ENCODE assay signal across 20 cellular contexts in genomic region chr7:94142281-94142680, GRCh38.
DNase-seq lines count a peak whose midpoint lies in the region; ATAC-seq, FAIRE-seq and TF ChIP-seq lines count a peak whose summit lies in the region.
"Had no signal": no experiment of that assay in that cellular context is flagged by ENCODE, and none has a peak within 500 bp of the region (broad histone marks: within the 10 kb centered on the region; RNA-seq: fewer than 3 reads in every experiment).

No MANE protein-coding gene starts in this region.

- H3K4me3 ChIP-seq in heart left ventricle, result no peak overlapping the region
- no peak overlapping the region for H3K4me3 ChIP-seq in left ventricle myocardium inferior
- no peak overlapping the region for H3K4me3 ChIP-seq in heart right ventricle
- H3K4me3 ChIP-seq: A549, GM23248 had no signal

- no peak for TF ChIP-seq CTCF in heart left ventricle (IDR thresholded peaks at IDR 0.05)
- no peak for TF ChIP-seq CTCF in left ventricle myocardium inferior (IDR thresholded peaks at IDR 0.05; ENCODE audit: borderline replicate concordance)
- no peak for TF ChIP-seq CTCF in heart right ventricle (IDR thresholded peaks at IDR 0.05)

- H3K9me3 ChIP-seq in heart left ventricle (no peaks in the 10 kb centered on the region), left ventricle myocardium inferior (replicated peaks) (no peaks in the 10 kb centered on the region), heart right ventricle (no peaks in the 10 kb centered on the region)
- H3K9me3 ChIP-seq: A549 had no signal

- 39 to 57% (median 44%) methylated on average over 2 of the region's 2 CpGs for WGBS in heart left ventricle, 4 donors
- WGBS in heart right ventricle, 2 donors, result 40 to 50% methylated on average over 2 of the region's 2 CpGs

- peak in 1 of 5 donors; percentile 25 for DNase-seq in heart left ventricle
- no peak for DNase-seq in left ventricle myocardium inferior
- no peak for DNase-seq in heart right ventricle
- no peak for DNase-seq in memory B cell (ENCODE audit: low spot score in 2 of 2)
- DNase-seq in urothelium cell line (ENCODE audit: low spot score), result no peak
- DNase-seq in NCI-H1092 (lab: John Stamatoyannopoulos, UW), result no peak
- DNase-seq in stimulated activated CD4-positive, alpha-beta T cell treated with anti-CD3 and anti-CD28 coated beads, Interleukin-2, amount 100 ng/mL, for 24 hours, result no peak
- DNase-seq in midbrain (lab: John Stamatoyannopoulos, UW), result no peak
- DNase-seq: CD8-positive, alpha-beta T cell; COR-L47; DMS153; DMS79 treated with DMSO at 0.1 percent for 48 hours; EL; GM23248; H7 had no signal

- TF ChIP-seq POLR2A in heart left ventricle (IDR thresholded peaks at IDR 0.05), result no peak

- no peak overlapping the region for H3K27ac ChIP-seq in heart left ventricle
- no peak overlapping the region for H3K27ac ChIP-seq in left ventricle myocardium inferior (replicated peaks)
- H3K27ac ChIP-seq in heart right ventricle, result no peak overlapping the region
- H3K27ac ChIP-seq: A549, GM23248 had no signal

- peaks cover 2% of the 10 kb centered on the region for H3K36me3 Mint-ChIP-seq in memory B cell
- H3K36me3 Mint-ChIP-seq: CD14-positive monocyte; CD8-positive, alpha-beta T cell had no signal

- H3K4me3 Mint-ChIP-seq in memory B cell, result no peak overlapping the region
- H3K4me3 Mint-ChIP-seq: CD14-positive monocyte; CD8-positive, alpha-beta T cell had no signal

- no peaks in the 10 kb centered on the region for H3K9me3 Mint-ChIP-seq in memory B cell
- H3K9me3 Mint-ChIP-seq: CD14-positive monocyte; CD8-positive, alpha-beta T cell had no signal

- peak; percentile 87 for FAIRE-seq in urothelium cell line (lab: Jason Lieb, UNC)
- FAIRE-seq: A549, D721Med, G401.6, GM12891 had no signal

- peak overlapping the region; percentile 19 for H3K27ac Mint-ChIP-seq in memory B cell
- H3K27ac Mint-ChIP-seq: CD14-positive monocyte; CD8-positive, alpha-beta T cell had no signal

- no peaks in the 10 kb centered on the region for H3K4me1 ChIP-seq in heart left ventricle
- peaks cover 10% of the 10 kb centered on the region for H3K4me1 ChIP-seq in left ventricle myocardium inferior
- peaks cover 0 to 6% (median 0%) of the 10 kb centered on the region in 9 donors for H3K4me1 ChIP-seq in heart right ventricle

- intact Hi-C loops in heart left ventricle (cut with DNase I), result no loop called here
- intact Hi-C loops in left ventricle myocardium inferior (cut with micrococcal nuclease), result no loop called here
- intact Hi-C loops in heart right ventricle (cut with DNase I), result no loop called here

- peaks cover 6% of the 10 kb centered on the region for H3K27me3 Mint-ChIP-seq in memory B cell

- H3K36me3 ChIP-seq in heart left ventricle (no peaks in the 10 kb centered on the region), left ventricle myocardium inferior (no peaks in the 10 kb centered on the region), heart right ventricle (no peaks in the 10 kb centered on the region)

- no peaks in the 10 kb centered on the region for H3K27me3 ChIP-seq in heart left ventricle
- no peaks in the 10 kb centered on the region for H3K27me3 ChIP-seq in left ventricle myocardium inferior (ENCODE audit: low read depth)
- H3K27me3 ChIP-seq in heart right ventricle, result no peaks in the 10 kb centered on the region

- peaks cover 6% of the 10 kb centered on the region for H3K4me1 Mint-ChIP-seq in memory B cell
- H3K4me1 Mint-ChIP-seq: CD14-positive monocyte had no signal

- peak; percentile 85 to 95 (median 88) for ATAC-seq in heart left ventricle
- ATAC-seq in heart right ventricle, result peak in 7 of 8 donors; percentile 20 to 96 (median 82)
- no peak for ATAC-seq in memory B cell (ENCODE audit: low read depth)
- ATAC-seq: A549; CD8-positive, alpha-beta T cell had no signal
